Comparison of ENCODE assay signal across 2 cellular contexts in the genomic region with DNA sequence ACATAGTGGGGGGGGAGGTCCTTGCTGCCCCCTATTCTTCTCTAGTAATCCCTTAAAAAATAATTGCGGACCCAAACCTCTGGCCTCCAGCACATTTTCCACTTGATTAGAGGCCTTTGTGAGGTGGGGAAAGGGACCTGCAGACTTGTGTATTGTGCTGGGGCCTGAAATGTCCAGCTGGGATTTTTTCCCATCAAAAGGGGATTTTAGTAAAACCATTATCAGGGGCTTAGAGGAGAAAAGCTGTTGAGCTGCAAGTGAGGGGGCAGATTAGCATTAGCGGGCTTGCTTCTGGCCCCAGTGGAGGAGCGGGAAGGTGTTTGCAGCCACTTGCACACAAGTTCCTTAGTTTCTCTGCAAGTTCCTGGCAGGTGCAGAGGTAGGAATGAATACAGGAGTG.
TF ChIP-seq lines count a peak whose summit lies in the region.

No MANE protein-coding gene starts in this region.

TF ChIP-seq in SK-N-SH treated with all-trans-retinoic acid at 6 μM for 48 hours, 23 proteins besides CTCF, POLR2A, EP300 and RAD21 (continued from another document):
- TF ChIP-seq RARB (CRISPR knock-in tag; IDR thresholded peaks at IDR 0.05) (no peak), ZNF8 (CRISPR knock-in tag; IDR thresholded peaks at IDR 0.05) (no peak), ZNF565 (CRISPR knock-in tag; conservative IDR thresholded peaks at IDR 0.05; ENCODE audit: low read depth) (no peak), PPARA (CRISPR knock-in tag; IDR thresholded peaks at IDR 0.05; ENCODE audit: borderline replicate concordance) (no peak), SNAI2 (CRISPR knock-in tag; IDR thresholded peaks at IDR 0.05) (no peak), OSR1 (CRISPR knock-in tag; IDR thresholded peaks at IDR 0.05) (no peak), ARNTL (CRISPR knock-in tag; IDR thresholded peaks at IDR 0.05; ENCODE audit: borderline replicate concordance, low read depth) (no peak)
- TF ChIP-seq, protein P1, sequence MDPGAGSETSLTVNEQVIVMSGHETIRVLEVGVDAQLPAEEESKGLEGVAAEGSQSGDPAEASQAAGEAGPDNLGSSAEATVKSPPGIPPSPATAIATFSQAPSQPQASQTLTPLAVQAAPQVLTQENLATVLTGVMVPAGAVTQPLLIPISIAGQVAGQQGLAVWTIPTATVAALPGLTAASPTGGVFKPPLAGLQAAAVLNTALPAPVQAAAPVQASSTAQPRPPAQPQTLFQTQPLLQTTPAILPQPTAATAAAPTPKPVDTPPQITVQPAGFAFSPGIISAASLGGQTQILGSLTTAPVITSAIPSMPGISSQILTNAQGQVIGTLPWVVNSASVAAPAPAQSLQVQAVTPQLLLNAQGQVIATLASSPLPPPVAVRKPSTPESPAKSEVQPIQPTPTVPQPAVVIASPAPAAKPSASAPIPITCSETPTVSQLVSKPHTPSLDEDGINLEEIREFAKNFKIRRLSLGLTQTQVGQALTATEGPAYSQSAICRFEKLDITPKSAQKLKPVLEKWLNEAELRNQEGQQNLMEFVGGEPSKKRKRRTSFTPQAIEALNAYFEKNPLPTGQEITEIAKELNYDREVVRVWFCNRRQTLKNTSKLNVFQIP (CRISPR knock-in tag; IDR thresholded peaks at IDR 0.05; ENCODE audit: borderline replicate concordance, low read depth), result no peak

TF ChIP-seq in WTC11, 78 proteins besides CTCF, POLR2A, EP300 and RAD21 (continued from another document):
- TF ChIP-seq, protein P2, sequence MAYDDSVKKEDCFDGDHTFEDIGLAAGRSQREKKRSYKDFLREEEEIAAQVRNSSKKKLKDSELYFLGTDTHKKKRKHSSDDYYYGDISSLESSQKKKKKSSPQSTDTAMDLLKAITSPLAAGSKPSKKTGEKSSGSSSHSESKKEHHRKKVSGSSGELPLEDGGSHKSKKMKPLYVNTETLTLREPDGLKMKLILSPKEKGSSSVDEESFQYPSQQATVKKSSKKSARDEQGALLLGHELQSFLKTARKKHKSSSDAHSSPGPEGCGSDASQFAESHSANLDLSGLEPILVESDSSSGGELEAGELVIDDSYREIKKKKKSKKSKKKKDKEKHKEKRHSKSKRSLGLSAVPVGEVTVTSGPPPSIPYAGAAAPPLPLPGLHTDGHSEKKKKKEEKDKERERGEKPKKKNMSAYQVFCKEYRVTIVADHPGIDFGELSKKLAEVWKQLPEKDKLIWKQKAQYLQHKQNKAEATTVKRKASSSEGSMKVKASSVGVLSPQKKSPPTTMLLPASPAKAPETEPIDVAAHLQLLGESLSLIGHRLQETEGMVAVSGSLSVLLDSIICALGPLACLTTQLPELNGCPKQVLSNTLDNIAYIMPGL (CRISPR knock-in tag; IDR thresholded peaks at IDR 0.05), result no peak
- TF ChIP-seq SP1 (CRISPR knock-in tag; conservative IDR thresholded peaks at IDR 0.05) (no peak), JUN (CRISPR knock-in tag; IDR thresholded peaks at IDR 0.05) (no peak), MYBL2 (CRISPR knock-in tag; IDR thresholded peaks at IDR 0.05) (no peak), NFE2L1 (CRISPR knock-in tag; IDR thresholded peaks at IDR 0.05) (no peak), NR2C2 (CRISPR knock-in tag; IDR thresholded peaks at IDR 0.05) (no peak), ZNF317 (CRISPR knock-in tag; IDR thresholded peaks at IDR 0.05; ENCODE audit: borderline replicate concordance, low read depth) (no peak)
- TF ChIP-seq, protein P3, sequence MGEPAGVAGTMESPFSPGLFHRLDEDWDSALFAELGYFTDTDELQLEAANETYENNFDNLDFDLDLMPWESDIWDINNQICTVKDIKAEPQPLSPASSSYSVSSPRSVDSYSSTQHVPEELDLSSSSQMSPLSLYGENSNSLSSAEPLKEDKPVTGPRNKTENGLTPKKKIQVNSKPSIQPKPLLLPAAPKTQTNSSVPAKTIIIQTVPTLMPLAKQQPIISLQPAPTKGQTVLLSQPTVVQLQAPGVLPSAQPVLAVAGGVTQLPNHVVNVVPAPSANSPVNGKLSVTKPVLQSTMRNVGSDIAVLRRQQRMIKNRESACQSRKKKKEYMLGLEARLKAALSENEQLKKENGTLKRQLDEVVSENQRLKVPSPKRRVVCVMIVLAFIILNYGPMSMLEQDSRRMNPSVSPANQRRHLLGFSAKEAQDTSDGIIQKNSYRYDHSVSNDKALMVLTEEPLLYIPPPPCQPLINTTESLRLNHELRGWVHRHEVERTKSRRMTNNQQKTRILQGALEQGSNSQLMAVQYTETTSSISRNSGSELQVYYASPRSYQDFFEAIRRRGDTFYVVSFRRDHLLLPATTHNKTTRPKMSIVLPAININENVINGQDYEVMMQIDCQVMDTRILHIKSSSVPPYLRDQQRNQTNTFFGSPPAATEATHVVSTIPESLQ (CRISPR knock-in tag; IDR thresholded peaks at IDR 0.05), result no peak
TF ChIP-seq in WTC11: peak in this region for 0.
